14 cellular contexts compared by ENCODE assay signal in genomic region chr14:100141133-100141497, GRCh38. TPM values are rescaled to one million over a fixed set of nuclear protein-coding genes. Genes with fewer than 3 reads are reported as not detected.
A peak's percentile ranks its signal among the peaks of the same experiment; 100 is the strongest.
DNase-seq lines count a peak whose midpoint lies in the region; ATAC-seq and TF ChIP-seq lines count a peak whose summit lies in the region.
"Had no signal": no experiment of that assay in that cellular context is flagged by ENCODE, and none has a peak within 500 bp of the region (broad histone marks: within the 10 kb centered on the region; RNA-seq: fewer than 3 reads in every experiment).

No MANE protein-coding gene starts in this region.

- no peak overlapping the region for H2AK5ac ChIP-seq in IMR-90 (ENCODE audit: low read depth, low read length)

- H3K36me3 ChIP-seq in IMR-90 (ENCODE audit: control insufficient read depth, insufficient read depth, low read length), result peaks cover 10% of the 10 kb centered on the region; the same call in 1 of the 2 replicates
- H3K36me3 ChIP-seq in body of pancreas (replicated peaks in 1 of 2; ENCODE audit: insufficient read depth in 1 of 2, low read depth in 2 of 2), result no peaks in the 10 kb centered on the region
- peaks cover 6% of the 10 kb centered on the region for H3K36me3 ChIP-seq in mesodermal cell (ENCODE audit: control insufficient read depth, insufficient read depth, low read length)
- H3K36me3 ChIP-seq in thyroid gland, result no peaks in the 10 kb centered on the region

- in situ Hi-C loops in IMR-90 (cut with MboI; ENCODE audit: low sequenced_read_pairs), result no loop called here

- no peak overlapping the region for H4K8ac ChIP-seq in IMR-90 (ENCODE audit: low read depth in 2 of 2, low read length in 2 of 2)

- CTCF ChIA-PET in IMR-90 (lab: Yijun Ruan, JAX), result no interaction called here

- H2BK120ac ChIP-seq in IMR-90 (ENCODE audit: low read depth, low read length), result no peak overlapping the region

- dilution Hi-C loops in IMR-90 (cut with HindIII; ENCODE audit: low sequenced_read_pairs, unreplicated experiment), result no loop called here

- H3K18ac ChIP-seq in IMR-90 (ENCODE audit: low read depth, low read length), result no peak overlapping the region

- H4K91ac ChIP-seq in IMR-90 (ENCODE audit: insufficient read depth, low read depth, low read length), result no peak overlapping the region

- no peaks in the 10 kb centered on the region for H3K9me3 ChIP-seq in IMR-90 (ENCODE audit: control insufficient read depth, insufficient read depth, low read length)
- no peaks in the 10 kb centered on the region for H3K9me3 ChIP-seq in body of pancreas
- H3K9me3 ChIP-seq in mesodermal cell (ENCODE audit: control insufficient read depth, low read length), result no peaks in the 10 kb centered on the region
- no peaks in the 10 kb centered on the region for H3K9me3 ChIP-seq in thyroid gland

- H3K4me3 ChIP-seq in IMR-90 (ENCODE audit: insufficient read depth, low read depth, low read length) (no peak overlapping the region), body of pancreas (no peak overlapping the region), mesodermal cell (ENCODE audit: extremely low read depth, insufficient read depth, low read length, poor library complexity, severe bottlenecking) (no peak overlapping the region), thyroid gland (replicated peaks in 1 of 3) (no peak overlapping the region)

- H3K4ac ChIP-seq in IMR-90 (ENCODE audit: low read depth, low read length), result no peak overlapping the region

- H3K56ac ChIP-seq in IMR-90 (ENCODE audit: extremely low read depth, insufficient read depth, low read length), result no peak overlapping the region

- no peak overlapping the region for H2BK5ac ChIP-seq in IMR-90 (ENCODE audit: low read depth, low read length, poor library complexity, severe bottlenecking)

- H2BK20ac ChIP-seq in IMR-90 (ENCODE audit: low read depth, low read length), result no peak overlapping the region

- no TSS peak for BruUV-seq in IMR-90 (replicated peaks; lab: Mats Ljungman, UMichigan)

- TF ChIP-seq POLR2A in IMR-90 (IDR thresholded peaks at IDR 0.05; ENCODE audit: low read depth, low read length) (no peak), body of pancreas (IDR thresholded peaks at IDR 0.05) (no peak), thyroid gland (IDR thresholded peaks at IDR 0.05) (no peak)

- H3K4me2 ChIP-seq in IMR-90 (ENCODE audit: low read depth, low read length), result no peak overlapping the region
- H3K4me2 ChIP-seq: KMS-11 had no signal

- no peak overlapping the region for H4K5ac ChIP-seq in IMR-90 (ENCODE audit: low read depth, low read length)

- intact Hi-C loops in IMR-90 (cut with micrococcal nuclease) (no loop called here), body of pancreas (cut with DNase I) (no loop called here), thyroid gland (cut with DNase I) (no loop called here)

- no peaks in the 10 kb centered on the region for H3K9me1 ChIP-seq in IMR-90 (ENCODE audit: insufficient read depth, low read length)

- H3K27ac ChIP-seq in IMR-90 (ENCODE audit: insufficient read depth, low read length) (no peak overlapping the region), body of pancreas (peak overlapping the region in 3 of 4 donors; percentile 72 to 81 (median 73)), mesodermal cell (ENCODE audit: low read depth, low read length, severe bottlenecking) (peak overlapping the region; percentile 0), thyroid gland (peak overlapping the region; percentile 20 to 58 (median 30))
- H3K27ac ChIP-seq: KMS-11 had no signal

- no peak overlapping the region for H3K14ac ChIP-seq in IMR-90 (replicated peaks; ENCODE audit: low read depth, low read length)

- POLR2A ChIA-PET in IMR-90 (lab: Charles Lee; ENCODE audit: unreplicated experiment), result no interaction called here

- WGBS in IMR-90 (ENCODE audit: extremely low coverage in 2 of 2, insufficient read length in 1 of 2), 2 experiments, result 100% methylated on average over 2 of the region's 6 CpGs; no CpG with 5 or more reads in 1 of the 2 experiments
- 75 to 96% methylated on average over 5 to 6 of the region's 6 CpGs for WGBS in body of pancreas, 2 donors
- 96% methylated on average over 5 to 6 of the region's 6 CpGs for WGBS in mesodermal cell (ENCODE audit: insufficient coverage in 2 of 2), 2 experiments
- WGBS in thyroid gland, 2 donors, result 76% methylated on average over 4 of the region's 6 CpGs; no CpG with 5 or more reads in 1 of the 2 donors

- no peaks in the 10 kb centered on the region for H4K20me1 ChIP-seq in IMR-90 (ENCODE audit: insufficient read depth, low read length)

- TF ChIP-seq RAD21 in IMR-90 (IDR thresholded peaks at IDR 0.05; ENCODE audit: low read length), result no peak

- DNase-seq in IMR-90 (no peak), body of pancreas (no peak), thyroid gland (peak in 1 of 2 donors; percentile 35), DMS79 treated with DMSO at 0.1 percent for 48 hours (lab: John Stamatoyannopoulos, UW) (no peak)
- no peak for DNase-seq in stimulated activated CD4-positive, alpha-beta T cell treated with anti-CD3 and anti-CD28 coated beads, Interleukin-1b, Interleukin-23, amount 100 ng/mL, for 48 hours
- DNase-seq: activated CD4-positive, alpha-beta T cell treated with anti-CD3 and anti-CD28 coated beads, Interleukin-2, amount 10 ng/mL, durations not matched to agents 7 days and 5 days; NCI-H2081 treated with DMSO at 0.1 percent for 48 hours; NCI-H524 treated with DMSO at 0.1 percent for 48 hours; stimulated activated CD4-positive, alpha-beta T cell treated with anti-CD3 and anti-CD28 coated beads, Interleukin-15, amount 100 ng/mL, for 24 hours; stimulated activated naive CD4-positive, alpha-beta T cell treated with Interleukin-2 at 50 U/mL for 16 hours had no signal

- TF ChIP-seq CTCF in IMR-90 (conservative IDR thresholded peaks at IDR 0.05; ENCODE audit: low read depth, low read length) (no peak), body of pancreas (IDR thresholded peaks at IDR 0.05) (no peak), thyroid gland (IDR thresholded peaks at IDR 0.05) (no peak)

- H3K27me3 ChIP-seq in IMR-90 (ENCODE audit: control insufficient read depth, insufficient read depth, low read length), result no peaks in the 10 kb centered on the region
- no peaks in the 10 kb centered on the region for H3K27me3 ChIP-seq in body of pancreas
- no peaks in the 10 kb centered on the region for H3K27me3 ChIP-seq in thyroid gland

- H3K4me1 ChIP-seq in IMR-90 (ENCODE audit: control insufficient read depth, insufficient read depth, low read length) (no peaks in the 10 kb centered on the region), body of pancreas (peaks cover 21% of the 10 kb centered on the region), mesodermal cell (ENCODE audit: control insufficient read depth, insufficient read depth, low read length, poor library complexity, severe bottlenecking) (no peaks in the 10 kb centered on the region), thyroid gland (peaks cover 21 to 33% of the 10 kb centered on the region in 2 donors)

- no peak overlapping the region for H2BK15ac ChIP-seq in IMR-90 (ENCODE audit: low read depth, low read length)

- H3K79me1 ChIP-seq in IMR-90 (ENCODE audit: low read depth in 1 of 2, low read length in 2 of 2), result no peaks in the 10 kb centered on the region

- no peak overlapping the region for H3K9ac ChIP-seq in IMR-90 (ENCODE audit: low read depth, low read length)
- H3K9ac ChIP-seq: KMS-11 had no signal

- ATAC-seq in IMR-90 (ENCODE audit: low read depth), result no peak
- ATAC-seq in body of pancreas, result no peak
- ATAC-seq in GM21360 (IDR thresholded peaks at IDR 0.05; ENCODE audit: unreplicated experiment), result no peak
- ATAC-seq: Right ventricle myocardium inferior had no signal

- peak overlapping the region; percentile 56 for H2AFZ ChIP-seq in IMR-90 (replicated peaks; ENCODE audit: low read length, poor library complexity)

- no peak overlapping the region for H2AK9ac ChIP-seq in IMR-90 (replicated peaks; ENCODE audit: low read depth, low read length, poor library complexity)

- H3K23ac ChIP-seq in IMR-90 (ENCODE audit: low read depth, low read length), result no peak overlapping the region

TF ChIP-seq in IMR-90, 13 proteins besides CTCF, POLR2A, EP300 and RAD21 (continues in another document):
- TF ChIP-seq CEBPB (IDR thresholded peaks at IDR 0.05; ENCODE audit: low read depth, low read length) (no peak), CHD1 (IDR thresholded peaks at IDR 0.05; ENCODE audit: low read depth, low read length) (no peak), MAFK (IDR thresholded peaks at IDR 0.05; ENCODE audit: low read depth, low read length) (no peak), NFE2L2 (IDR thresholded peaks at IDR 0.05; ENCODE audit: low read depth, low read length) (no peak), SMC3 (IDR thresholded peaks at IDR 0.05; ENCODE audit: low read depth, low read length) (no peak), FOS (IDR thresholded peaks at IDR 0.05; ENCODE audit: low read depth, low read length) (no peak), MAZ (IDR thresholded peaks at IDR 0.05; ENCODE audit: borderline replicate concordance, low read depth, low read length) (no peak), MXI1 (IDR thresholded peaks at IDR 0.05; ENCODE audit: borderline replicate concordance, low read depth, low read length) (no peak)
- TF ChIP-seq, protein P1, sequence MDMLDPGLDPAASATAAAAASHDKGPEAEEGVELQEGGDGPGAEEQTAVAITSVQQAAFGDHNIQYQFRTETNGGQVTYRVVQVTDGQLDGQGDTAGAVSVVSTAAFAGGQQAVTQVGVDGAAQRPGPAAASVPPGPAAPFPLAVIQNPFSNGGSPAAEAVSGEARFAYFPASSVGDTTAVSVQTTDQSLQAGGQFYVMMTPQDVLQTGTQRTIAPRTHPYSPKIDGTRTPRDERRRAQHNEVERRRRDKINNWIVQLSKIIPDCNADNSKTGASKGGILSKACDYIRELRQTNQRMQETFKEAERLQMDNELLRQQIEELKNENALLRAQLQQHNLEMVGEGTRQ (IDR thresholded peaks at IDR 0.05; ENCODE audit: low read depth, low read length), result no peak
- TF ChIP-seq, protein P2, sequence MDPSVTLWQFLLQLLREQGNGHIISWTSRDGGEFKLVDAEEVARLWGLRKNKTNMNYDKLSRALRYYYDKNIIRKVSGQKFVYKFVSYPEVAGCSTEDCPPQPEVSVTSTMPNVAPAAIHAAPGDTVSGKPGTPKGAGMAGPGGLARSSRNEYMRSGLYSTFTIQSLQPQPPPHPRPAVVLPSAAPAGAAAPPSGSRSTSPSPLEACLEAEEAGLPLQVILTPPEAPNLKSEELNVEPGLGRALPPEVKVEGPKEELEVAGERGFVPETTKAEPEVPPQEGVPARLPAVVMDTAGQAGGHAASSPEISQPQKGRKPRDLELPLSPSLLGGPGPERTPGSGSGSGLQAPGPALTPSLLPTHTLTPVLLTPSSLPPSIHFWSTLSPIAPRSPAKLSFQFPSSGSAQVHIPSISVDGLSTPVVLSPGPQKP (IDR thresholded peaks at IDR 0.05; ENCODE audit: borderline replicate concordance, low read depth, low read length), result no peak

RNA-seq across cellular contexts. Expression of gene DEGS2, which starts 18.3 kb away (rescaled TPM):
- not detected in 2 replicates for total RNA-seq in IMR-90 (2012; rRNA removed)
- polyA plus RNA-seq in IMR-90 (2012; rRNA removed), result not detected in 2 replicates
- 0.01 TPM in 1 of 2 replicates, not detected in the other for polyA plus RNA-seq in IMR-90 (2012; cell fraction: cytosol; rRNA removed)
- 0.02 and 0.14 TPM in 2 replicates for polyA plus RNA-seq in IMR-90 (2012; cell fraction: nucleus; rRNA removed; ENCODE audit: low replicate concordance)
- total RNA-seq in body of pancreas, result 10 to 100 TPM in 1 of 2 donors, 1 to 10 TPM in 1; 7.3 to 10.5 TPM
- polyA plus RNA-seq in mesodermal cell (2013, experiment 1 of 2), result not detected
- not detected for polyA plus RNA-seq in mesodermal cell (2013, experiment 2 of 2)
- 1 to 10 TPM in 3 of 4 donors, under 1 TPM in 1; 0.54 to 7.6 (median 3.6) TPM for total RNA-seq in thyroid gland
- total RNA-seq: Right ventricle myocardium inferior had no signal
